ENCODE assay signal across 1 cellular context in genomic region chr2:191618046-191618788, GRCh38.
TF ChIP-seq lines count a peak whose summit lies in the region.

No MANE protein-coding gene starts in this region.

TF ChIP-seq in SK-N-SH, 30 proteins besides CTCF, POLR2A, EP300 and RAD21 (continued from another document):
- TF ChIP-seq REST (IDR thresholded peaks at IDR 0.05; ENCODE audit: low read depth, low read length) (no peak), TCF12 (IDR thresholded peaks at IDR 0.05) (no peak), NRF1 (IDR thresholded peaks at IDR 0.05; ENCODE audit: low read depth, low read length) (no peak), CHD2 (IDR thresholded peaks at IDR 0.05; ENCODE audit: low read length, partially characterized antibody) (no peak), USF1 (IDR thresholded peaks at IDR 0.05; ENCODE audit: borderline replicate concordance, low read depth) (no peak)
